In genomic region chr1:154155282-154155681, GRCh38 we compare ENCODE assay signal across 10 cellular contexts. TPM values are rescaled to one million over a fixed set of nuclear protein-coding genes. Genes with fewer than 3 reads are reported as not detected.
DNase-seq lines count a peak whose midpoint lies in the region; FAIRE-seq and TF ChIP-seq lines count a peak whose summit lies in the region.
"Had no signal": no experiment of that assay in that cellular context is flagged by ENCODE, and none has a peak within 500 bp of the region (broad histone marks: within the 10 kb centered on the region; RNA-seq: fewer than 3 reads in every experiment).

No MANE protein-coding gene starts in this region.

- H3K9ac ChIP-seq in HUES64 (ENCODE audit: low read depth, low read length) (0 out of 2 replicates have a peak overlapping the region, but pooled peaks have one; percentile 28), muscle layer of colon (ENCODE audit: low read length) (no peak overlapping the region)

- H3K4me1 ChIP-seq in A673 (ENCODE audit: insufficient read depth, low read length, poor library complexity, severe bottlenecking) (peaks cover 7% of the 10 kb centered on the region), HUES64 (ENCODE audit: insufficient read depth, low read length) (peaks cover 15% of the 10 kb centered on the region), muscle layer of colon (ENCODE audit: insufficient read depth, low read length) (peaks cover 20% of the 10 kb centered on the region)

- H3K27me3 ChIP-seq in A673 (replicated peaks; ENCODE audit: insufficient read depth, low read depth, low read length, poor library complexity) (no peaks in the 10 kb centered on the region), HUES64 (ENCODE audit: insufficient read depth, low read length) (no peaks in the 10 kb centered on the region), muscle layer of colon (ENCODE audit: control insufficient read depth in 1 of 2, insufficient read depth in 2 of 2, low read length in 2 of 2) (no peaks in the 10 kb centered on the region)

- H3K4me3 ChIP-seq in A673 (ENCODE audit: low read depth, low read length, poor library complexity, severe bottlenecking) = no peak overlapping the region
- H3K4me3 ChIP-seq in HUES64 (ENCODE audit: low read length) = no peak overlapping the region
- H3K4me3 ChIP-seq in muscle layer of colon (ENCODE audit: low read depth in 1 of 2, low read length in 2 of 2) = no peak overlapping the region
- H3K4me3 ChIP-seq: HAP-1 had no signal

- H3K27ac Mint-ChIP-seq in endothelial cell (ENCODE audit: unreplicated experiment) = peak overlapping the region; percentile 91

- FAIRE-seq in RCC 7860 (lab: Jason Lieb, UNC) = no peak

- H3K27ac ChIP-seq in A673 (ENCODE audit: low read depth, low read length, poor library complexity, severe bottlenecking) (peak overlapping the region; percentile 5), HUES64 (ENCODE audit: low read depth, low read length) (peak overlapping the region; percentile 73), muscle layer of colon (ENCODE audit: low read depth, low read length) (peak overlapping the region; percentile 49)

- POLR2A ChIA-PET in A673 (lab: Charles Lee; ENCODE audit: low non-redundant PET) = no interaction called here

- intact Hi-C loops in A673 (cut with micrococcal nuclease; ENCODE audit: unreplicated experiment) = no loop called here

- peaks cover 48% of the 10 kb centered on the region for H3K36me3 ChIP-seq in A673 (ENCODE audit: insufficient read depth, low read length, poor library complexity, severe bottlenecking)
- peaks cover 51% of the 10 kb centered on the region for H3K36me3 ChIP-seq in HUES64 (ENCODE audit: insufficient read depth, low read length)
- peaks cover 23% of the 10 kb centered on the region for H3K36me3 ChIP-seq in muscle layer of colon (ENCODE audit: insufficient read depth, low read length)

- WGBS in HUES64 = 89% methylated on average over 9 of the region's 9 CpGs

- BruUV-seq in A673 (replicated peaks; lab: Mats Ljungman, UMichigan) = no TSS peak

- H3K9me3 ChIP-seq in A673 (ENCODE audit: low read depth, low read length, poor library complexity, severe bottlenecking) = no peaks in the 10 kb centered on the region
- peaks cover 3% of the 10 kb centered on the region; the same call in 1 of the 2 replicates for H3K9me3 ChIP-seq in HUES64 (ENCODE audit: insufficient read depth, low read depth, low read length)
- H3K9me3 ChIP-seq in muscle layer of colon (ENCODE audit: low read length) = no peaks in the 10 kb centered on the region
- H3K9me3 ChIP-seq: HAP-1 had no signal

- H3K27me3 Mint-ChIP-seq in endothelial cell (ENCODE audit: unreplicated experiment) = no peaks in the 10 kb centered on the region

- peaks cover 36% of the 10 kb centered on the region for H3K36me3 Mint-ChIP-seq in endothelial cell (ENCODE audit: low read depth, unreplicated experiment)

- TF ChIP-seq CTCF in A673 (conservative IDR thresholded peaks at IDR 0.05; ENCODE audit: low read depth, low read length) (no peak), endothelial cell (IDR thresholded peaks at IDR 0.05; ENCODE audit: unreplicated experiment) (no peak)

- no peak for DNase-seq in A673 (ENCODE audit: low spot score)
- peak; percentile 25 for DNase-seq in endothelial cell (ENCODE audit: low spot score)
- no peak for DNase-seq in H4 (ENCODE audit: low spot score)
- DNase-seq in RKO (ENCODE audit: low spot score) = no peak
- no peak for DNase-seq in RCC 7860 (ENCODE audit: low spot score)
- no peak for DNase-seq in NCI-H2196 (lab: John Stamatoyannopoulos, UW; ENCODE audit: unreplicated experiment)
- DNase-seq: NCI-H1048 had no signal

- H3K4me3 Mint-ChIP-seq in endothelial cell (ENCODE audit: unreplicated experiment) = peak overlapping the region; percentile 56

- H3K4me1 Mint-ChIP-seq in endothelial cell (ENCODE audit: unreplicated experiment) = peaks cover 46% of the 10 kb centered on the region

- CTCF ChIA-PET in A673 (lab: Charles Lee) = no interaction called here

- no peaks in the 10 kb centered on the region for H3K9me3 Mint-ChIP-seq in endothelial cell (ENCODE audit: unreplicated experiment)

RNA-seq across cellular contexts. Expression of gene NUP210L, which starts 0.4 kb away (rescaled TPM):
- total RNA-seq in A673 (2021) (0.04 and 0.09 TPM in 2 replicates), endothelial cell (ENCODE audit: unreplicated experiment) (0.15 TPM)
- not detected for polyA plus RNA-seq in HUES64 (2013, experiment 1 of 2)
- polyA plus RNA-seq in HUES64 (2013, experiment 2 of 2) = not detected
- total RNA-seq in H4 (2014; rRNA removed; shearing (Covaris generic)) = 0.02 TPM in 1 of 2 replicates, not detected in the other

RNA-seq across cellular contexts. Expression of gene TPM3, which starts 36.6 kb away (rescaled TPM):
- total RNA-seq in A673 (2021) = 661 and 746 TPM in 2 replicates
- polyA plus RNA-seq in HUES64 (2013, experiment 1 of 2) = 424 TPM
- 440 TPM for polyA plus RNA-seq in HUES64 (2013, experiment 2 of 2)
- total RNA-seq in endothelial cell (ENCODE audit: unreplicated experiment) = 689 TPM
- 482 and 546 TPM in 2 replicates for total RNA-seq in H4 (2014; rRNA removed; shearing (Covaris generic))

RNA-seq across cellular contexts. Expression of gene CFAP141, which starts 50.9 kb away (rescaled TPM):
- not detected in 2 replicates for total RNA-seq in A673 (2021)
- polyA plus RNA-seq in HUES64 (2013, experiment 1 of 2) = not detected
- polyA plus RNA-seq in HUES64 (2013, experiment 2 of 2) = not detected
- total RNA-seq in endothelial cell (ENCODE audit: unreplicated experiment) = not detected
- total RNA-seq in H4 (2014; rRNA removed; shearing (Covaris generic)) = not detected in 2 replicates

Comparison
In these comparisons a context has a peak if more than half of its experiments do, and no peak if none do; other contexts are left out.
1. H3K27ac ChIP-seq: peak in every context shown above with its lines; median percentile 73 in HUES64; 49 in muscle layer of colon; 5 in A673.